In the genomic region with DNA sequence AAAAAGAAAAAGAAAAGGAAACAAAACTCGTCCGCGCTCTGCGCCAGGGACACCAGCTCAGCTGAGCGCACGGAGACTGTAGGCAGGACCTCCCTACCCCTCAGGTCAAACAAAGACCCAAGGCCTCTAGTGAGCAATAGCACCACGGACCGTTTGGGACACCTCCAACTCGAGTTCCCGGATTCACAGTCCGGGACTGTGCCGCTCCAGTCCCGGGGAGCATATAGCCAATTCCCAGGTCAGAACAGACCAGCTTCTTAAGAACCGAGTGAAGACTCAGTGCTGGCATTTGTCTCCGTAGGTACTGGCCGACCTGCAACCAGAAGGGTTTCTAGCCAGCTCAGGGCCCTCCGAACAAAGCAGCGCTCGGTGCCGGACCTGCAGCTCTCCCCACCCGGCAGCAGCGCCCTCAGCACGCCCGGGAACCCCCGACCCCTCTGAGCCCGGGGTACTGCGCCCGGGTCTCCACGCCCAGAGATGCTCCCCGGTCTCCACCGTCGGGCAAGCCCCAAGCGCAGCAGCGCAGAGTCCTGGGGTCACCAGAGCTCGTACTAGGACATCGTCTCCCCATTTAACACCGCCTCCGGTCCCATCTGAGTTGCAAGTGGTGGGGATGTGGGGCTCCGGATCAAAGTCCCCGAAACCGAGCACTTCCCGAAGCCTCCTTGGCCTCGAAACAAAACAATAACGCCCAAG, we compare ENCODE assay signal across 8 cellular contexts. TPM values are rescaled to one million over a fixed set of nuclear protein-coding genes. Genes with fewer than 3 reads are reported as not detected.
A peak's percentile ranks its signal among the peaks of the same experiment; 100 is the strongest.
DNase-seq lines count a peak whose midpoint lies in the region; ATAC-seq, FAIRE-seq and TF ChIP-seq lines count a peak whose summit lies in the region.

No MANE protein-coding gene starts in this region.

- no peaks in the 10 kb centered on the region for H3K36me3 Mint-ChIP-seq in progenitor cell of endocrine pancreas (ENCODE audit: insufficient read depth)

- peak overlapping the region; percentile 82 for H3K4me3 ChIP-seq in astrocyte of the cerebellum (ENCODE audit: low read depth, low read length)

- peak overlapping the region; percentile 92 for H3K4me3 Mint-ChIP-seq in progenitor cell of endocrine pancreas (ENCODE audit: low read depth)

- peak; percentile 46 for DNase-seq in ACHN
- peak; percentile 45 for DNase-seq in RCC 7860 (ENCODE audit: low spot score)
- no peak for DNase-seq in astrocyte of the cerebellum (ENCODE audit: low read depth)
- DNase-seq in hepatic stellate cell (ENCODE audit: low spot score): peak; percentile 38
- DNase-seq in progenitor cell of endocrine pancreas (ENCODE audit: low spot score, unreplicated experiment): peak; percentile 32
- DNase-seq in NCI-H2081 treated with DMSO at 0.1 percent for 48 hours (lab: John Stamatoyannopoulos, UW): no peak
- DNase-seq in NCI-H510A treated with DMSO at 0.1 percent for 48 hours (lab: John Stamatoyannopoulos, UW): no peak

- TF ChIP-seq CTCF in astrocyte of the cerebellum (IDR thresholded peaks at IDR 0.05; ENCODE audit: low read depth, low read length, missing control alignments) (no peak), progenitor cell of endocrine pancreas (IDR thresholded peaks at IDR 0.05; ENCODE audit: unreplicated experiment) (no peak)

- ATAC-seq in GM19467 (IDR thresholded peaks at IDR 0.05; ENCODE audit: unreplicated experiment): peak; percentile 6

- peaks cover 18% of the 10 kb centered on the region for H3K4me1 Mint-ChIP-seq in progenitor cell of endocrine pancreas (ENCODE audit: low read depth)

- H3K9me3 Mint-ChIP-seq in progenitor cell of endocrine pancreas (ENCODE audit: low read depth): no peaks in the 10 kb centered on the region

- in situ Hi-C loops in ACHN (cut with HindIII; ENCODE audit: low pct_ligation_motif_present, low pct_unique_long_range_greater_than_20kb, low sequenced_read_pairs) (no loop called here), astrocyte of the cerebellum (cut with HindIII; ENCODE audit: low sequenced_read_pairs) (no loop called here)

- no peaks in the 10 kb centered on the region for H3K27me3 Mint-ChIP-seq in progenitor cell of endocrine pancreas

- H3K27ac Mint-ChIP-seq in progenitor cell of endocrine pancreas: peak overlapping the region; percentile 98

- FAIRE-seq in RCC 7860 (lab: Jason Lieb, UNC): no peak

RNA-seq across cellular contexts. Expression of a gene that starts 0.6 kb away (rescaled TPM):
- total RNA-seq in progenitor cell of endocrine pancreas: 34.1 and 41.1 TPM in 2 replicates

Comparison
In these comparisons a context has a peak if more than half of its experiments do, and no peak if none do; other contexts are left out.
1. DNase-seq: peak in ACHN (single experiment), RCC 7860 (single experiment), hepatic stellate cell (single experiment) and progenitor cell of endocrine pancreas (single experiment); none in astrocyte of the cerebellum (single experiment), NCI-H2081 treated with DMSO at 0.1 percent for 48 hours (single experiment) and NCI-H510A treated with DMSO at 0.1 percent for 48 hours (single experiment).